21 cellular contexts compared by ENCODE assay signal in genomic region chr16:55572439-55572838, GRCh38. TPM values are rescaled to one million over a fixed set of nuclear protein-coding genes. Genes with fewer than 3 reads are reported as not detected.
DNase-seq lines count a peak whose midpoint lies in the region; ATAC-seq, FAIRE-seq and TF ChIP-seq lines count a peak whose summit lies in the region.
"Had no signal": no experiment of that assay in that cellular context is flagged by ENCODE, and none has a peak within 500 bp of the region (broad histone marks: within the 10 kb centered on the region; RNA-seq: fewer than 3 reads in every experiment).

No MANE protein-coding gene starts in this region.

- H3K9ac ChIP-seq in K562 (ENCODE audit: insufficient read depth in 1 of 2, low read depth in 2 of 2, low read length in 2 of 2) = no peak overlapping the region

- TF ChIP-seq EP300 in K562 (IDR thresholded peaks at IDR 0.05; ENCODE audit: low read length) = no peak

- DNase-seq in DMS153 (lab: John Stamatoyannopoulos, UW) (peak; percentile 65), DMS153 treated with DMSO at 0.1 percent for 48 hours (lab: John Stamatoyannopoulos, UW; ENCODE audit: unreplicated experiment) (no peak), K562 (ENCODE audit: extremely low read depth in 1 of 4, low spot score in 3 of 4) (peak in 1 of 4 experiments; percentile 43), fibroblast of peridontal ligament (ENCODE audit: extremely low read depth) (peak; percentile 57), NCI-H526 (lab: John Stamatoyannopoulos, UW) (no peak), C1 segment of cervical spinal cord (lab: John Stamatoyannopoulos, UW) (no peak), AG08395 (ENCODE audit: low spot score) (no peak)
- DNase-seq: Caco-2, DMS79, KBM-7, NCI-H1092 treated with DMSO at 0.1 percent for 48 hours, NCI-H1694, NCI-H510A, Peyer's patch, SHP77 treated with DMSO at 0.1 percent for 48 hours had no signal

- CTCF ChIA-PET in K562 (lab: Yijun Ruan, JAX; ENCODE audit: low intra/inter-chr PET ratio) = no interaction called here

- BruUV-seq in K562 (replicated peaks; lab: Mats Ljungman, UMichigan) = no TSS peak

- H3K36me3 ChIP-seq in K562 (ENCODE audit: control insufficient read depth, insufficient read depth, low read length) (no peaks in the 10 kb centered on the region), neutrophil (peaks cover 12% of the 10 kb centered on the region)
- H3K36me3 ChIP-seq: Peyer's patch had no signal

- H4K20me1 ChIP-seq in K562 (replicated peaks; ENCODE audit: control insufficient read depth, insufficient read depth, low read length) = no peaks in the 10 kb centered on the region

- FAIRE-seq in K562 (lab: Jason Lieb, UNC) = no peak
- FAIRE-seq: GM12878, GM18507 had no signal

- no peak overlapping the region for H3K4me3 ChIP-seq in K562
- no peak overlapping the region for H3K4me3 ChIP-seq in neutrophil (ENCODE audit: low read depth in 1 of 2, low read length in 1 of 2)
- H3K4me3 ChIP-seq: GM12878, Peyer's patch had no signal

- H3K27ac ChIP-seq in K562 (ENCODE audit: extremely low read depth, low read depth, low read length) (0 out of 3 replicates have a peak overlapping the region, but pooled peaks have one; percentile 11), neutrophil (peak overlapping the region; percentile 76)
- H3K27ac ChIP-seq: 22Rv1, Peyer's patch had no signal

- no peak overlapping the region for H3K4me2 ChIP-seq in K562 (ENCODE audit: insufficient read depth, low read length)

- H3K9me3 ChIP-seq in K562 (replicated peaks; ENCODE audit: control insufficient read depth, insufficient read depth, low read depth, low read length) (no peaks in the 10 kb centered on the region), neutrophil (no peaks in the 10 kb centered on the region)
- H3K9me3 ChIP-seq: Caco-2, Peyer's patch had no signal

- no peak for TF ChIP-seq CTCF in K562 (IDR thresholded peaks at IDR 0.05 in 2 of 3, conservative IDR thresholded peaks at IDR 0.05 in 1 of 3; ENCODE audit: insufficient read depth in 2 of 3, low read depth in 1 of 3, low read length in 3 of 3)
- TF ChIP-seq CTCF in neutrophil (IDR thresholded peaks at IDR 0.05) = no peak

- intact Hi-C loops in K562 (cut with micrococcal nuclease) = no loop called here

- in situ Hi-C loops in K562 (cut with MboI) = no loop called here

- H3K4me1 ChIP-seq in K562 (replicated peaks in 1 of 2; ENCODE audit: control insufficient read depth in 2 of 2, insufficient read depth in 2 of 2, low read length in 2 of 2) = peaks cover 0 to 30% of the 10 kb centered on the region in 2 experiments; a peak in 3 of 5 replicates
- peaks cover 67 to 70% of the 10 kb centered on the region in 2 experiments for H3K4me1 ChIP-seq in neutrophil (ENCODE audit: control insufficient read depth in 1 of 2, insufficient read depth in 1 of 2, low read depth in 1 of 2, low read length in 1 of 2)
- H3K4me1 ChIP-seq: Caco-2 had no signal

- TF ChIP-seq POLR2A in K562 (conservative IDR thresholded peaks at IDR 0.05) = no peak

- ATAC-seq in K562 = peak; percentile 76
- ATAC-seq: GM12878, HCT116 had no signal

- no peaks in the 10 kb centered on the region for H3K79me2 ChIP-seq in K562 (ENCODE audit: control insufficient read depth, insufficient read depth, low read length)

- no peaks in the 10 kb centered on the region for H3K9me1 ChIP-seq in K562 (ENCODE audit: control insufficient read depth, insufficient read depth, low read length)

- peak overlapping the region; percentile 44; the same call in 1 of the 2 replicates for H2AFZ ChIP-seq in K562 (ENCODE audit: low read depth, low read length)

- no peaks in the 10 kb centered on the region for H3K27me3 ChIP-seq in K562 (ENCODE audit: control insufficient read depth in 2 of 2, insufficient read depth in 2 of 2, low read length in 2 of 2)
- no peaks in the 10 kb centered on the region for H3K27me3 ChIP-seq in neutrophil
- H3K27me3 ChIP-seq: Peyer's patch had no signal

- 41% methylated on average over 4 of the region's 4 CpGs for whole genome bisulfite sequencing in K562 (ENCODE audit: insufficient coverage, low coverage, missing lambda C conversion rate)

- no peak for TF ChIP-seq RAD21 in K562 (CRISPR knock-in tag; conservative IDR thresholded peaks at IDR 0.05 in 1 of 2, IDR thresholded peaks at IDR 0.05 in 1 of 2)

- POLR2A ChIA-PET in K562 (lab: Yijun Ruan, JAX) = no interaction called here

TF ChIP-seq in K562, 482 proteins besides CTCF, POLR2A, EP300 and RAD21:
- TF ChIP-seq VEZF1 (CRISPR knock-in tag; IDR thresholded peaks at IDR 0.05) (no peak), CEBPB (tag; IDR thresholded peaks at IDR 0.05) (0 out of 2 replicates have a peak, but pooled peaks have one; percentile 6), PHF8 (IDR thresholded peaks at IDR 0.05; ENCODE audit: borderline replicate concordance, low read length) (no peak), BACH1 (tag; IDR thresholded peaks at IDR 0.05) (no peak), CCNT2 (IDR thresholded peaks at IDR 0.05; ENCODE audit: borderline replicate concordance, extremely low read depth, insufficient read length, low read depth, low read length) (no peak), PBX2 (CRISPR knock-in tag; IDR thresholded peaks at IDR 0.05; ENCODE audit: low read depth) (no peak), PBX2 (tag; conservative IDR thresholded peaks at IDR 0.05; ENCODE audit: low read depth) (0 out of 2 replicates have a peak, but pooled peaks have one; percentile 21), RFX1 (IDR thresholded peaks at IDR 0.05) (peak; percentile 35), ZEB2 (IDR thresholded peaks at IDR 0.05) (no peak), FOXJ2 (tag; IDR thresholded peaks at IDR 0.05) (peak; percentile 86)

RNA-seq across cellular contexts. Expression of gene CAPNS2, which starts 6.0 kb away (rescaled TPM):
- total RNA-seq in K562 (2011; cell fraction: chromatin; rRNA removed; ENCODE audit: low replicate concordance) = 0.30 TPM in 1 of 2 replicates, not detected in the other
- not detected in 2 replicates for total RNA-seq in K562 (2011; cell fraction: nucleolus; rRNA removed)
- total RNA-seq in K562 (2011; cell fraction: nucleoplasm; rRNA removed) = 0.81 TPM in 1 of 2 replicates, not detected in the other
- total RNA-seq in K562 (2014; rRNA removed) = not detected in 2 replicates
- 0.33 and 0.48 TPM in 2 replicates for total RNA-seq in K562 (2014; rRNA removed; fragmentation: Illumina TruSeq; extraction: Trizol)
- 0.14 and 0.38 TPM in 2 replicates for total RNA-seq in K562 (2015; rRNA removed; fragmentation: Illumina TruSeq; extraction: Trizol)
- total RNA-seq in K562 (2021) = 0.36 and 0.38 TPM in 2 replicates
- polyA plus RNA-seq in K562 (2011; rRNA removed) = not detected in 2 replicates
- polyA plus RNA-seq in K562 (2011; cell fraction: cytosol; rRNA removed) = not detected in 2 replicates
- polyA plus RNA-seq in K562 (2011; cell fraction: nucleus; rRNA removed) = not detected in 2 replicates
- 0.08 and 0.10 TPM in 2 replicates for polyA plus RNA-seq in K562 (2012)
- 0.12 TPM in 1 of 2 replicates, not detected in the other for polyA plus RNA-seq in K562 (2014; fragmentation: Illumina TruSeq; extraction: Trizol)
- under 1 TPM; 0.24 to 0.65 TPM for polyA plus RNA-seq in K562 (2014; fragmentation: Nextera tagmentation; extraction: Ambion mirVana)
- 0.12 TPM in 1 of 2 replicates, not detected in the other for polyA plus RNA-seq in K562 (2014; rRNA removed)
- 0.28 TPM in 1 of 2 replicates, not detected in the other for polyA minus RNA-seq in K562 (2011; rRNA and poly(A)+ RNA removed)
- polyA minus RNA-seq in K562 (2011; cell fraction: cytosol; rRNA and poly(A)+ RNA removed) = not detected in 2 replicates
- 1.00 TPM in 1 of 2 replicates, not detected in the other for polyA minus RNA-seq in K562 (2011; cell fraction: nucleus; rRNA and poly(A)+ RNA removed)
- total RNA-seq: Caco-2, G401, GM12878 had no signal
- polyA plus RNA-seq: GM12878 had no signal

Comparison
In these comparisons a context has a peak if more than half of its experiments do, and no peak if none do; other contexts are left out.
1. DNase-seq: peak in DMS153 (single experiment) and fibroblast of peridontal ligament (single experiment); none in DMS153 treated with DMSO at 0.1 percent for 48 hours (single experiment), NCI-H526 (0 of 2), C1 segment of cervical spinal cord (0 of 14) and AG08395 (single experiment).